In the genomic region with DNA sequence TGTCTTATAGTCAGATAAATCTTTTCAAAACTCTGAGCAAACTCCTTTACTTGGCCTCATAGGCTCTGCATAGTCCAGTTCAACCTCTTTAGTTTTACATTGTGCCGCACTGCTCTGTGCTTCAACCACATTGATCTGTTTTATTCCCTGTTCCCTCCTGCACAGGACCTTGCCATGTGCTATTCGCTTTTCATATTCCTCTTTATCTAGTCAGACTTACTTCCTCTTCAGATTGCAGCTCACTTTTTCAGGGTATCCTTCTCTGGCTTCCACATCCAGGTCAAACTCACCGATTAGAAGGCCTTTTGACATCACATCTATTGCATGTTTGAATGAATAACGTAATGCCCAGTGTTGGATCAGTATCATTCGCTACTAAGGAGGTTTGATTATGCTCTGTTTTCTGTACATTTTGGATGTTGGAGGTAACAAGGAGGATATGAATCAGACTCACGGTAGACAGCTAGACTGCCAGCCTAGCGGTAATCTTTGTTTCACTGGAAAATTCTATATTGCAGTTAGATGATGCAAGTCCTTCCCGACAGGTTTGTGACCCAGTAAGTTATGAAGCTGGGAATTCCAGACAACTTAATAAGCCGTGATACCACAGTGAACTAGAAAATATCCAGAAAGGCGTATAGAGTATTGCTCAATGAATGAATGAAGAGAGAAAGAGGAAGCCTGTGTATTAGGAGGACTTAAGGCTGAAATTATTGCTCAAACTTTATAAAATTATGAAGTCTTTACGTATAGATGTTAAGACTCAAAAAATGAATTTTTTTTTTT, we compare ENCODE assay signal across 17 cellular contexts.
DNase-seq lines count a peak whose midpoint lies in the region; ATAC-seq and TF ChIP-seq lines count a peak whose summit lies in the region.
"Had no signal": no experiment of that assay in that cellular context is flagged by ENCODE, and none has a peak within 500 bp of the region (broad histone marks: within the 10 kb centered on the region; RNA-seq: fewer than 3 reads in every experiment).

No MANE protein-coding gene starts in this region.

- no peak for TF ChIP-seq CTCF in HL-60 (IDR thresholded peaks at IDR 0.05; ENCODE audit: insufficient read depth, low read length)

- no peaks in the 10 kb centered on the region for H3K27me3 Mint-ChIP-seq in CD4-positive, alpha-beta memory T cell
- H3K27me3 Mint-ChIP-seq in T-helper 17 cell, result no peaks in the 10 kb centered on the region
- peaks cover 0 to 5% (median 2%) of the 10 kb centered on the region in 3 donors for H3K27me3 Mint-ChIP-seq in immature natural killer cell (ENCODE audit: low read depth in 3 of 3)
- H3K27me3 Mint-ChIP-seq: memory B cell had no signal

- no peak overlapping the region for H3K4me3 ChIP-seq in CD4-positive, alpha-beta memory T cell (ENCODE audit: low read length in 2 of 2)
- H3K4me3 ChIP-seq in HL-60 (replicated peaks; ENCODE audit: insufficient read depth, low read length) (no peak overlapping the region), Karpas-422 (ENCODE audit: low read length) (no peak overlapping the region)
- H3K4me3 ChIP-seq: neural progenitor cell had no signal

- no peaks in the 10 kb centered on the region for H3K27me3 ChIP-seq in CD4-positive, alpha-beta memory T cell (ENCODE audit: insufficient read depth, low read length)
- H3K27me3 ChIP-seq in HL-60 (ENCODE audit: insufficient read depth, poor library complexity, severe bottlenecking), result no peaks in the 10 kb centered on the region
- H3K27me3 ChIP-seq in Karpas-422 (ENCODE audit: low read length), result no peaks in the 10 kb centered on the region
- H3K27me3 ChIP-seq: BE2C, neural progenitor cell had no signal

- ATAC-seq in T-helper 17 cell (peak; percentile 11), HG02759 (IDR thresholded peaks at IDR 0.05; ENCODE audit: unreplicated experiment) (no peak)

- H3K9me3 ChIP-seq in CD4-positive, alpha-beta memory T cell (ENCODE audit: control insufficient read depth in 1 of 2, low read length in 2 of 2), result no peaks in the 10 kb centered on the region
- H3K9me3 ChIP-seq in T-helper 17 cell (ENCODE audit: control insufficient read depth, low read length, poor library complexity, severe bottlenecking), result no peaks in the 10 kb centered on the region
- H3K9me3 ChIP-seq in Karpas-422 (ENCODE audit: low read length), result no peaks in the 10 kb centered on the region
- H3K9me3 ChIP-seq: BE2C had no signal

- H3K9me3 Mint-ChIP-seq in CD4-positive, alpha-beta memory T cell, result peaks cover 0 to 3% (median 0%) of the 10 kb centered on the region in 8 donors
- H3K9me3 Mint-ChIP-seq in immature natural killer cell, result no peaks in the 10 kb centered on the region
- H3K9me3 Mint-ChIP-seq: memory B cell had no signal

- no peaks in the 10 kb centered on the region for H3K36me3 ChIP-seq in CD4-positive, alpha-beta memory T cell (ENCODE audit: insufficient read depth, low read length)
- H3K36me3 ChIP-seq in Karpas-422 (ENCODE audit: insufficient read depth, low read length), result no peaks in the 10 kb centered on the region
- H3K36me3 ChIP-seq: BE2C, neural progenitor cell had no signal

- CTCF ChIA-PET in CD4-positive, alpha-beta memory T cell (lab: Charles Lee; ENCODE audit: partially characterized antibody), result no interaction called here

- POLR2A ChIA-PET in CD4-positive, alpha-beta memory T cell (lab: Charles Lee; ENCODE audit: partially characterized antibody), result interaction anchor here (5.8 to 8.6 kb wide), 2 partner anchors 65 to 75 kb away, joined by 56 to 87 read pairs; a partner anchor contains a TSS

- no peaks in the 10 kb centered on the region for H4K20me1 ChIP-seq in Karpas-422 (ENCODE audit: insufficient read depth, low read depth, low read length)

- no peak overlapping the region for H3K9ac ChIP-seq in Karpas-422 (ENCODE audit: low read length)
- H3K9ac ChIP-seq: neural progenitor cell had no signal

- no peaks in the 10 kb centered on the region for H3K79me2 ChIP-seq in Karpas-422 (ENCODE audit: low read length)

- H2AFZ ChIP-seq in Karpas-422 (ENCODE audit: low read length), result no peak overlapping the region
- H2AFZ ChIP-seq: neural progenitor cell had no signal

- intact Hi-C loops in CD4-positive, alpha-beta memory T cell (cut with micrococcal nuclease), result loop anchor here (5.0 kb wide), 1 partner anchor 47 kb away; no protein-coding TSS in a partner anchor

- H3K36me3 Mint-ChIP-seq in CD4-positive, alpha-beta memory T cell, result peaks cover 34 to 38% of the 10 kb centered on the region in 2 donors
- peaks cover 4% of the 10 kb centered on the region for H3K36me3 Mint-ChIP-seq in T-helper 17 cell (ENCODE audit: low read depth)
- peaks cover 0 to 13% (median 8%) of the 10 kb centered on the region in 3 donors for H3K36me3 Mint-ChIP-seq in immature natural killer cell

- peaks cover 70% of the 10 kb centered on the region for H3K4me1 ChIP-seq in CD4-positive, alpha-beta memory T cell (ENCODE audit: insufficient read depth, low read length)
- no peaks in the 10 kb centered on the region for H3K4me1 ChIP-seq in Karpas-422 (ENCODE audit: low read length)
- H3K4me1 ChIP-seq: BE2C, neural progenitor cell had no signal

- H3K27ac Mint-ChIP-seq in CD4-positive, alpha-beta memory T cell, result peak overlapping the region; percentile 70 to 92 (median 80)
- H3K27ac Mint-ChIP-seq in T-helper 17 cell (peak overlapping the region; percentile 99), immature natural killer cell (peak overlapping the region; percentile 32 to 84 (median 78))
- H3K27ac Mint-ChIP-seq: memory B cell, neural progenitor cell had no signal

- DNase-seq in CD4-positive, alpha-beta memory T cell, result no peak
- DNase-seq in HL-60 (ENCODE audit: low read depth in 1 of 2, low spot score in 1 of 2) (peak; percentile 18 to 28), T-helper 17 cell (no peak), immature natural killer cell (no peak), Karpas-422 (no peak), KG1 (lab: John Stamatoyannopoulos, UW) (no peak)
- DNase-seq: activated CD8-positive, alpha-beta memory T cell treated with anti-CD3 and anti-CD28 coated beads, Interleukin-2, amount 50 U/mL, for 4 hours; amniotic stem cell; BE2C; cerebellar nuclear complex; foreskin fibroblast; NCI-H187 treated with DMSO at 0.1 percent for 48 hours; NCI-H510A treated with DMSO at 0.1 percent for 48 hours; OCI-M1 had no signal

- H3K9me2 ChIP-seq in Karpas-422 (replicated peaks; ENCODE audit: insufficient read depth, low read length), result no peaks in the 10 kb centered on the region

- no peak overlapping the region for H3K4me2 ChIP-seq in Karpas-422 (ENCODE audit: low read depth, low read length, poor library complexity, severe bottlenecking)
- H3K4me2 ChIP-seq: neural progenitor cell had no signal

- H3K27ac ChIP-seq in CD4-positive, alpha-beta memory T cell (ENCODE audit: low read depth, low read length), result no peak overlapping the region
- H3K27ac ChIP-seq in HL-60 (replicated peaks) (no peak overlapping the region; the same call in 1 of the 2 replicates), Karpas-422 (ENCODE audit: low read length) (no peak overlapping the region)
- H3K27ac ChIP-seq: neural progenitor cell had no signal

- peaks cover 57 to 88% (median 72%) of the 10 kb centered on the region in 4 donors for H3K4me1 Mint-ChIP-seq in CD4-positive, alpha-beta memory T cell
- H3K4me1 Mint-ChIP-seq in T-helper 17 cell, result peaks cover 45% of the 10 kb centered on the region
- peaks cover 79 to 100% of the 10 kb centered on the region in 2 donors for H3K4me1 Mint-ChIP-seq in immature natural killer cell

- peak overlapping the region in 5 of 8 donors; percentile 2 to 47 (median 44) for H3K4me3 Mint-ChIP-seq in CD4-positive, alpha-beta memory T cell
- H3K4me3 Mint-ChIP-seq in T-helper 17 cell, result no peak overlapping the region
- no peak overlapping the region for H3K4me3 Mint-ChIP-seq in immature natural killer cell
- H3K4me3 Mint-ChIP-seq: memory B cell, neural progenitor cell had no signal

Comparison
In these comparisons a context has a peak if more than half of its experiments do, and no peak if none do; other contexts are left out.
1. DNase-seq: peak in HL-60 (2 of 2); none in CD4-positive, alpha-beta memory T cell (0 of 5), T-helper 17 cell (0 of 3), immature natural killer cell (0 of 3), Karpas-422 (single experiment) and KG1 (single experiment).
2. H3K4me3 Mint-ChIP-seq: peak in CD4-positive, alpha-beta memory T cell (5 of 8); none in T-helper 17 cell (single experiment) and immature natural killer cell (0 of 5).
3. Peak in every context shown above with its lines, with median percentiles within 50 percentile points of each other: H3K27ac Mint-ChIP-seq.